Comparison of ENCODE assay signal across 1 cellular context in the genomic region with DNA sequence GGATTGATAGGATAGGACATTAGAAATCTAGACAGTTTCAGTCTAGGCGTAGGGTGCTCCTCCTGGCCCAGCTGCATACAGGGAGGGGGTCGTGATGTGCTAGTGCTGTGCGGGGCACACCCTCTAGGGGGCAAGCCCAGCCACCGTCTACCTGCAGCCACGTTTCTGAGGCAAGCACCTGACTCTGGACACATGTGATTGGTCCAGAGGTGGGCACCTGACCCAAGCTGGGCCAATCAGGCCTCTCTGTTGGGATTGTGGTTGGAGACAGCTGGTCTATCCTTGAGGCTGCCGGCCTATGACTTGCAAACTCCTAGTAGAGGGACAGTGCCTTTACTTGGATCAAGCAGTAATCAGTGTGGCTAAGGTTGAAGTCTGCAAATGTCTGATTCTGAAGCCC.
TF ChIP-seq lines count a peak whose summit lies in the region.

No MANE protein-coding gene starts in this region.

TF ChIP-seq in H1, 55 proteins besides CTCF, POLR2A, EP300 and RAD21 (continued from another document):
- TF ChIP-seq SAP30 (IDR thresholded peaks at IDR 0.05; ENCODE audit: insufficient read depth, insufficient replicate concordance, low read length) (no peak), TAF1 (IDR thresholded peaks at IDR 0.05; ENCODE audit: low read depth, low read length) (no peak), BACH1 (IDR thresholded peaks at IDR 0.05; ENCODE audit: low read length) (no peak), ZNF274 (IDR thresholded peaks at IDR 0.05; ENCODE audit: borderline replicate concordance, extremely low read depth, low read length) (no peak), SP4 (IDR thresholded peaks at IDR 0.05; ENCODE audit: low read length) (no peak), ATF3 (IDR thresholded peaks at IDR 0.05; ENCODE audit: insufficient read depth, low read depth, low read length) (peak; percentile 76), SP1 (IDR thresholded peaks at IDR 0.05; ENCODE audit: low read depth, low read length) (0 out of 2 replicates have a peak, but pooled peaks have one; percentile 40), SIRT6 (IDR thresholded peaks at IDR 0.05; ENCODE audit: low read length) (no peak)
- TF ChIP-seq, protein P1, sequence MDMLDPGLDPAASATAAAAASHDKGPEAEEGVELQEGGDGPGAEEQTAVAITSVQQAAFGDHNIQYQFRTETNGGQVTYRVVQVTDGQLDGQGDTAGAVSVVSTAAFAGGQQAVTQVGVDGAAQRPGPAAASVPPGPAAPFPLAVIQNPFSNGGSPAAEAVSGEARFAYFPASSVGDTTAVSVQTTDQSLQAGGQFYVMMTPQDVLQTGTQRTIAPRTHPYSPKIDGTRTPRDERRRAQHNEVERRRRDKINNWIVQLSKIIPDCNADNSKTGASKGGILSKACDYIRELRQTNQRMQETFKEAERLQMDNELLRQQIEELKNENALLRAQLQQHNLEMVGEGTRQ (IDR thresholded peaks at IDR 0.05; ENCODE audit: low read length): peak; percentile 91
- TF ChIP-seq, protein P2, sequence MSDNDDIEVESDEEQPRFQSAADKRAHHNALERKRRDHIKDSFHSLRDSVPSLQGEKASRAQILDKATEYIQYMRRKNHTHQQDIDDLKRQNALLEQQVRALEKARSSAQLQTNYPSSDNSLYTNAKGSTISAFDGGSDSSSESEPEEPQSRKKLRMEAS (IDR thresholded peaks at IDR 0.05): peak; percentile 74
